ENCODE assay signal across 13 cellular contexts in the genomic region with DNA sequence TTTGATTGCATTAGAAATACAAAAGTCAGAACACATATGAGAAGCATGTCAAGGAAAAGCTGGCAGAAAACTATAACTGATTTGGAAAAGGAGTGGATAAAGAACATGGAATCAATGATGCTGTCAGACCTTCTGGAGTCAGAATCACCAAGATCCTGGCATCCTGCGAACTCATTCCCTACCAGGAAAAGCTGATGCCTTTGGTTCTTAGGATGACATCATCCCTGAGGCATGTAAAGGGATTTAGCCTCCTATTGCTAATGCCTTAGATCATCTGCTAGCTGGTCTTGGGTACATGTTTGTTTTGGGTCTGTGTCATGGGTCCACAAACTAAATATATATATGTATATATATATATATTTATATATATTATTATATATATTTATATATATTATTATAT.
DNase-seq lines count a peak whose midpoint lies in the region; ATAC-seq, FAIRE-seq and TF ChIP-seq lines count a peak whose summit lies in the region.
"Had no signal": no experiment of that assay in that cellular context is flagged by ENCODE, and none has a peak within 500 bp of the region (broad histone marks: within the 10 kb centered on the region; RNA-seq: fewer than 3 reads in every experiment).

No MANE protein-coding gene starts in this region.

- intact Hi-C loops in posterior cingulate gyrus (cut with DNase I), result no loop called here

- H3K4me1 ChIP-seq in RWPE2 (ENCODE audit: insufficient read depth, poor library complexity, severe bottlenecking), result no peaks in the 10 kb centered on the region
- H3K4me1 ChIP-seq: Peyer's patch, sigmoid colon had no signal

- peak; percentile 94 for ATAC-seq in RWPE2 (ENCODE audit: low read depth)
- no peak for ATAC-seq in activated CD4-positive, CD25-positive, alpha-beta regulatory T cell treated with anti-CD3 and anti-CD28 coated beads, Interleukin-2, amount 50 U/mL, for 24 hours

- DNase-seq in DMS 273 (lab: John Stamatoyannopoulos, UW; ENCODE audit: unreplicated experiment), result peak; percentile 31
- DNase-seq in DMS 273 treated with DMSO at 0.1 percent for 48 hours (lab: John Stamatoyannopoulos, UW), result no peak
- no peak for DNase-seq in RWPE2 (ENCODE audit: low spot score)
- DNase-seq in fibroblast of the aortic adventitia (ENCODE audit: low read depth), result peak; percentile 50
- peak; percentile 84 for DNase-seq in urothelium cell line (ENCODE audit: low spot score)
- DNase-seq in posterior cingulate gyrus, result no peak
- DNase-seq in NCI-H146 (lab: John Stamatoyannopoulos, UW), result no peak
- DNase-seq: activated naive CD4-positive, alpha-beta T cell; effector CD4-positive, alpha-beta T cell; Peyer's patch; sigmoid colon had no signal

- no peaks in the 10 kb centered on the region for H3K36me3 ChIP-seq in RWPE2 (ENCODE audit: low read depth)
- H3K36me3 ChIP-seq: Peyer's patch, sigmoid colon had no signal

- TF ChIP-seq CTCF in RWPE2 (IDR thresholded peaks at IDR 0.05; ENCODE audit: poor library complexity, severe bottlenecking) (no peak), fibroblast of the aortic adventitia (IDR thresholded peaks at IDR 0.05; ENCODE audit: insufficient read depth, low read length) (no peak)

- H3K9me3 ChIP-seq in RWPE2 (ENCODE audit: severe bottlenecking), result no peaks in the 10 kb centered on the region
- H3K9me3 ChIP-seq: Peyer's patch, sigmoid colon had no signal

- no peak for FAIRE-seq in urothelium cell line (lab: Jason Lieb, UNC)

- H3K4me3 ChIP-seq in RWPE2 (ENCODE audit: severe bottlenecking), result no peak overlapping the region
- H3K4me3 ChIP-seq in fibroblast of the aortic adventitia (ENCODE audit: low read depth, low read length), result no peak overlapping the region
- H3K4me3 ChIP-seq: Peyer's patch, sigmoid colon had no signal

- H3K27me3 ChIP-seq in RWPE2 (ENCODE audit: insufficient read depth, poor library complexity, severe bottlenecking), result no peaks in the 10 kb centered on the region
- H3K27me3 ChIP-seq: Peyer's patch, sigmoid colon had no signal

- no peak overlapping the region for H3K27ac ChIP-seq in RWPE2 (ENCODE audit: poor library complexity, severe bottlenecking)
- H3K27ac ChIP-seq: 22Rv1, Peyer's patch, sigmoid colon had no signal

Comparison
In these comparisons a context has a peak if more than half of its experiments do, and no peak if none do; other contexts are left out.
1. DNase-seq: peak in DMS 273 (single experiment), fibroblast of the aortic adventitia (single experiment) and urothelium cell line (single experiment); none in DMS 273 treated with DMSO at 0.1 percent for 48 hours (single experiment), RWPE2 (single experiment), posterior cingulate gyrus (0 of 10) and NCI-H146 (single experiment).